Comparison of ENCODE assay signal across 17 cellular contexts in the genomic region with DNA sequence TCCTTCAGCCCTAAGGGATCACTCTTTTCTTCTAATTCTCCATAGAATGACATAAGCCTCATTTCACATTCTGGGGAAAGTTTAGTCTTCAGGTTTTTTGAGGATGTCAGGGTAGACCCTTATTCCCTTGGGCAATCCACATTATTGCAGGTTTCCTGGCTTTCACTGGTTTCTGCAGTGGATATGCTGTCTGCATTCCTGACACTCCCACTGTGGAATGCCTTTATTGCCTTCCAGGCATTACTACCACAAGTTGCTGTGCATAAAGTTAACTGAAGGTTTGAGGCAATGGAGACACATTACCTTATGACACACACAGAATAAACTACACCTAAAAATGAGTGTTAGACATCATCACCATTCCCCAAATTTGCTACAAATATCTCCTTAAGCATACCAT. TPM values are rescaled to one million over a fixed set of nuclear protein-coding genes. Genes with fewer than 3 reads are reported as not detected.
DNase-seq lines count a peak whose midpoint lies in the region; ATAC-seq, FAIRE-seq and TF ChIP-seq lines count a peak whose summit lies in the region.
"Had no signal": no experiment of that assay in that cellular context is flagged by ENCODE, and none has a peak within 500 bp of the region (broad histone marks: within the 10 kb centered on the region; RNA-seq: fewer than 3 reads in every experiment).

No MANE protein-coding gene starts in this region.

- DNase-seq in AG10803 (ENCODE audit: low read depth) (peak; percentile 84), GM12891 (ENCODE audit: insufficient read length, low spot score) (no peak), amniotic epithelial cell (ENCODE audit: low read depth) (peak; percentile 76), islet precursor cell (peak; percentile 90), omental fat pad (ENCODE audit: low spot score) (no peak), hippocampal formation (lab: John Stamatoyannopoulos, UW) (no peak), HuH-7.5 (ENCODE audit: low spot score) (no peak)
- DNase-seq in activated effector memory CD4-positive, alpha-beta T cell treated with anti-CD3 and anti-CD28 coated beads, Interleukin-2, amount 50 U/mL, for 16 hours: no peak
- DNase-seq: activated CD8-positive, alpha-beta memory T cell treated with anti-CD3 and anti-CD28 coated beads, Interleukin-2, amount 50 U/mL, for 48 hours; GDM1; kidney glomerular epithelial cell; NCI-H2081 treated with DMSO at 0.1 percent for 48 hours; NCI-H774; stimulated activated naive CD8-positive, alpha-beta T cell treated with anti-CD3 and anti-CD28 coated beads, Interleukin-15, amount 100 ng/mL, for 72 hours had no signal

- ATAC-seq in omental fat pad (ENCODE audit: low FRiP score): no peak
- ATAC-seq: gastroesophageal sphincter, Right ventricle myocardium inferior had no signal

- H3K4me3 ChIP-seq in AG10803 (ENCODE audit: low read length): no peak overlapping the region
- H3K4me3 ChIP-seq: gastroesophageal sphincter had no signal

- FAIRE-seq in GM12891 (lab: Jason Lieb, UNC): peak; percentile 62

- TF ChIP-seq CTCF in AG10803 (conservative IDR thresholded peaks at IDR 0.05; ENCODE audit: low read length): no peak
- TF ChIP-seq CTCF in omental fat pad (IDR thresholded peaks at IDR 0.05): no peak

- TF ChIP-seq POLR2A in GM12891 (IDR thresholded peaks at IDR 0.05; ENCODE audit: low read depth, low read length): no peak

TF ChIP-seq in GM12891, 5 proteins besides CTCF, POLR2A, EP300 and RAD21:
- TF ChIP-seq PAX5 (IDR thresholded peaks at IDR 0.05; ENCODE audit: insufficient read depth, low read length, severe bottlenecking): no peak
- no peak for TF ChIP-seq SPI1 (IDR thresholded peaks at IDR 0.05; ENCODE audit: low read depth, low read length)
- no peak for TF ChIP-seq POLR2AphosphoS5 (IDR thresholded peaks at IDR 0.05; ENCODE audit: low read depth, low read length)
- no peak for TF ChIP-seq POU2F2 (IDR thresholded peaks at IDR 0.05; ENCODE audit: low read depth, low read length)
- no peak for TF ChIP-seq TAF1 (IDR thresholded peaks at IDR 0.05; ENCODE audit: low read depth, low read length)

RNA-seq across cellular contexts. Expression of a gene that starts 12.7 kb away (rescaled TPM):
- polyA plus RNA-seq in GM12891 (2012; ENCODE audit: low read depth, missing spikeins): 0.10 TPM
- total RNA-seq in omental fat pad: under 1 TPM in 2 of 4 donors, not detected in 2; 0.24 to 0.31 TPM
- total RNA-seq: gastroesophageal sphincter, myocyte had no signal

Comparison
In these comparisons a context has a peak if more than half of its experiments do, and no peak if none do; other contexts are left out.
1. DNase-seq: peak in AG10803 (single experiment), amniotic epithelial cell (single experiment) and islet precursor cell (single experiment); none in GM12891 (single experiment), omental fat pad (single experiment), hippocampal formation (0 of 2), activated effector memory CD4-positive, alpha-beta T cell treated with anti-CD3 and anti-CD28 coated beads, Interleukin-2, amount 50 U/mL, for 16 hours (single experiment) and HuH-7.5 (single experiment).